ENCODE assay signal across 12 cellular contexts in genomic region chr17:8479431-8479947, GRCh38. TPM values are rescaled to one million over a fixed set of nuclear protein-coding genes. Genes with fewer than 3 reads are reported as not detected.
DNase-seq lines count a peak whose midpoint lies in the region; ATAC-seq and TF ChIP-seq lines count a peak whose summit lies in the region.
"Had no signal": no experiment of that assay in that cellular context is flagged by ENCODE, and none has a peak within 500 bp of the region (broad histone marks: within the 10 kb centered on the region; RNA-seq: fewer than 3 reads in every experiment).

No MANE protein-coding gene starts in this region.

- WGBS in sigmoid colon, 2 donors = 78 to 87% methylated on average over 11 of the region's 11 CpGs

- intact Hi-C loops in breast epithelium (cut with DNase I; ENCODE audit: low total_unique reads) = no loop called here
- intact Hi-C loops in left ventricle myocardium superior (cut with micrococcal nuclease) = no loop called here
- intact Hi-C loops in sigmoid colon (cut with DNase I) = no loop called here

- H3K36me3 ChIP-seq in breast epithelium = peaks cover 5% of the 10 kb centered on the region
- peaks cover 0 to 79% (median 26%) of the 10 kb centered on the region in 4 donors for H3K36me3 ChIP-seq in sigmoid colon

- TF ChIP-seq POLR2A in breast epithelium (IDR thresholded peaks at IDR 0.05) (no peak), sigmoid colon (IDR thresholded peaks at IDR 0.05) (no peak), GM18505 (IDR thresholded peaks at IDR 0.05; ENCODE audit: borderline replicate concordance, extremely low read depth, insufficient read depth, insufficient read length) (no peak)

- peak in 12 of 14 donors; percentile 18 to 71 (median 45) for DNase-seq in C1 segment of cervical spinal cord (lab: John Stamatoyannopoulos, UW)
- peak in 1 of 2 donors; percentile 88 for DNase-seq in breast epithelium (ENCODE audit: low spot score in 2 of 2)
- peak; percentile 77 for DNase-seq in left ventricle myocardium superior
- peak; percentile 85 for DNase-seq in sigmoid colon
- no peak for DNase-seq in GM20000 (ENCODE audit: low spot score)
- no peak for DNase-seq in GM19240 (ENCODE audit: insufficient read length, low spot score)
- DNase-seq in NCI-H1930 (lab: John Stamatoyannopoulos, UW) = no peak
- DNase-seq: activated T-cell treated with anti-CD3 and anti-CD28 coated beads, Interleukin-2, amount 50 U/mL, for 48 hours; NCI-H187; OCI-M1; right lobe of liver had no signal

- no peak for TF ChIP-seq CTCF in breast epithelium (IDR thresholded peaks at IDR 0.05)
- TF ChIP-seq CTCF in sigmoid colon (IDR thresholded peaks at IDR 0.05) = no peak
- TF ChIP-seq CTCF in GM20000 (IDR thresholded peaks at IDR 0.05; ENCODE audit: extremely low read depth, missing control alignments) = no peak

- no peak for TF ChIP-seq EP300 in sigmoid colon (IDR thresholded peaks at IDR 0.05)

- no peaks in the 10 kb centered on the region for H3K27me3 ChIP-seq in breast epithelium
- H3K27me3 ChIP-seq in sigmoid colon = no peaks in the 10 kb centered on the region
- H3K27me3 ChIP-seq: right lobe of liver had no signal

- peaks cover 5 to 12% of the 10 kb centered on the region in 2 donors for H3K4me1 ChIP-seq in breast epithelium
- peaks cover 0 to 21% (median 19%) of the 10 kb centered on the region in 4 donors for H3K4me1 ChIP-seq in sigmoid colon

- H3K9me3 ChIP-seq in breast epithelium (peaks cover 0 to 5% of the 10 kb centered on the region in 2 donors), sigmoid colon (no peaks in the 10 kb centered on the region)
- H3K9me3 ChIP-seq: right lobe of liver had no signal

- H3K27ac ChIP-seq in breast epithelium (peak overlapping the region; percentile 76 to 91), sigmoid colon (peak overlapping the region; percentile 43 to 79 (median 68))
- H3K27ac ChIP-seq: right lobe of liver had no signal

- ATAC-seq in left ventricle myocardium superior (peak; percentile 86), GM18505 (IDR thresholded peaks at IDR 0.05; ENCODE audit: unreplicated experiment) (no peak)
- ATAC-seq: right lobe of liver had no signal

- peak overlapping the region in 1 of 3 donors; percentile 27 for H3K4me3 ChIP-seq in breast epithelium
- H3K4me3 ChIP-seq in sigmoid colon = no peak overlapping the region
- H3K4me3 ChIP-seq: right lobe of liver had no signal

RNA-seq across cellular contexts. Expression of gene NDEL1, which starts 43.8 kb away (rescaled TPM):
- total RNA-seq in breast epithelium = 10 to 100 TPM; 51.1 to 80.6 (median 61.4) TPM
- total RNA-seq in left ventricle myocardium superior = 25.5 TPM
- total RNA-seq in sigmoid colon = 10 to 100 TPM; 34.9 to 56.8 (median 49.4) TPM
- polyA plus RNA-seq in sigmoid colon = 10 to 100 TPM; 31.3 to 41.4 (median 37.2) TPM

Comparison
In these comparisons a context has a peak if more than half of its experiments do, and no peak if none do; other contexts are left out.
1. DNase-seq: peak in C1 segment of cervical spinal cord (12 of 14), left ventricle myocardium superior (single experiment) and sigmoid colon (single experiment); none in GM20000 (single experiment), GM19240 (single experiment) and NCI-H1930 (0 of 2).